Comparison of ENCODE assay signal across 25 cellular contexts in genomic region chr16:5447734-5448133, GRCh38.
"Had no signal": no experiment of that assay in that cellular context is flagged by ENCODE, and none has a peak within 500 bp of the region (broad histone marks: within the 10 kb centered on the region; RNA-seq: fewer than 3 reads in every experiment).

No MANE protein-coding gene starts in this region.

- H3K36me3 ChIP-seq: left ventricle myocardium inferior, ovary, right atrium auricular region, right lobe of liver, stomach, thyroid gland, transverse colon, upper lobe of left lung, vagina had no signal

- H3K27ac Mint-ChIP-seq: immature natural killer cell; memory B cell; mesothelial cell of epicardium; naive B cell; natural killer cell; nephron progenitor cell; progenitor cell of endocrine pancreas; stimulated activated naive B cell treated with anti-CD40 and anti-IgM and Interleukin-4, amounts not matched to agents 10 μg/mL and 1 μg/mL and 100 μg/mL, for 72 hours had no signal

- H3K4me3 ChIP-seq: left ventricle myocardium inferior, ovary, right atrium auricular region, right lobe of liver, skin epidermis, stomach, testis, thyroid gland, transverse colon, upper lobe of left lung, vagina had no signal

- H3K9me3 Mint-ChIP-seq: mesothelial cell of epicardium, natural killer cell had no signal

- DNase-seq: hippocampal formation; immature natural killer cell; left ventricle myocardium inferior; naive B cell; natural killer cell; nephron progenitor cell; ovary; right lobe of liver; stimulated activated CD4-positive, alpha-beta T cell treated with anti-CD3 and anti-CD28 coated beads, Interleukin-12 subunit alpha, Interleukin-12 subunit beta, amount 100 ng/mL, for 4 hours; stimulated activated CD4-positive, alpha-beta T cell treated with anti-CD3 and anti-CD28 coated beads, Interleukin-15, amount 100 ng/mL, for 24 hours; stimulated activated CD4-positive, alpha-beta T cell treated with anti-CD3 and anti-CD28 coated beads, Interleukin-2, amount 100 ng/mL, for 24 hours; stimulated activated CD4-positive, alpha-beta T cell treated with anti-CD3 and anti-CD28 coated beads, Interleukin-4, amount 100 ng/mL, for 1 hour; stimulated activated naive B cell treated with anti-CD40 and anti-IgM and Interleukin-4, amounts not matched to agents 10 μg/mL and 1 μg/mL and 100 μg/mL, for 72 hours; stimulated activated naive CD8-positive, alpha-beta T cell treated with anti-CD3 and anti-CD28 coated beads, Interleukin-15, Interleukin-2, amounts not matched to agents 100 U/mL and 50 U/mL, for 24 hours; stomach; testis; thyroid gland; transverse colon; upper lobe of left lung had no signal

- H3K4me3 Mint-ChIP-seq: immature natural killer cell; memory B cell; mesothelial cell of epicardium; naive B cell; natural killer cell; nephron progenitor cell; stimulated activated naive B cell treated with anti-CD40 and anti-IgM and Interleukin-4, amounts not matched to agents 10 μg/mL and 1 μg/mL and 100 μg/mL, for 72 hours had no signal

- H3K36me3 Mint-ChIP-seq: immature natural killer cell; memory B cell; mesothelial cell of epicardium; naive B cell; natural killer cell; stimulated activated naive B cell treated with anti-CD40 and anti-IgM and Interleukin-4, amounts not matched to agents 10 μg/mL and 1 μg/mL and 100 μg/mL, for 72 hours had no signal

- H3K27ac ChIP-seq: left ventricle myocardium inferior, ovary, right atrium auricular region, right lobe of liver, skin epidermis, stomach, testis, thyroid gland, transverse colon, upper lobe of left lung, vagina had no signal

- H3K27me3 ChIP-seq: ovary, right atrium auricular region, right lobe of liver, testis, thyroid gland, transverse colon, upper lobe of left lung, vagina had no signal

- ATAC-seq: natural killer cell; right lobe of liver; stimulated activated naive B cell treated with anti-CD40 and anti-IgM and Interleukin-4, amounts not matched to agents 10 μg/mL and 1 μg/mL and 100 μg/mL, for 72 hours; stimulated activated naive CD8-positive, alpha-beta T cell treated with anti-CD3 and anti-CD28 coated beads, Interleukin-15, Interleukin-2, amounts not matched to agents 100 U/mL and 50 U/mL, for 24 hours had no signal

- H3K9me3 ChIP-seq: ovary, right atrium auricular region, right lobe of liver, stomach, testis, thyroid gland, transverse colon, upper lobe of left lung, vagina had no signal

- H3K4me1 ChIP-seq: left ventricle myocardium inferior, right atrium auricular region, right lobe of liver, stomach, testis, thyroid gland, transverse colon, upper lobe of left lung, vagina had no signal

- H3K4me1 Mint-ChIP-seq: immature natural killer cell; memory B cell; mesothelial cell of epicardium; naive B cell; natural killer cell; stimulated activated naive B cell treated with anti-CD40 and anti-IgM and Interleukin-4, amounts not matched to agents 10 μg/mL and 1 μg/mL and 100 μg/mL, for 72 hours had no signal
